In the genomic region with DNA sequence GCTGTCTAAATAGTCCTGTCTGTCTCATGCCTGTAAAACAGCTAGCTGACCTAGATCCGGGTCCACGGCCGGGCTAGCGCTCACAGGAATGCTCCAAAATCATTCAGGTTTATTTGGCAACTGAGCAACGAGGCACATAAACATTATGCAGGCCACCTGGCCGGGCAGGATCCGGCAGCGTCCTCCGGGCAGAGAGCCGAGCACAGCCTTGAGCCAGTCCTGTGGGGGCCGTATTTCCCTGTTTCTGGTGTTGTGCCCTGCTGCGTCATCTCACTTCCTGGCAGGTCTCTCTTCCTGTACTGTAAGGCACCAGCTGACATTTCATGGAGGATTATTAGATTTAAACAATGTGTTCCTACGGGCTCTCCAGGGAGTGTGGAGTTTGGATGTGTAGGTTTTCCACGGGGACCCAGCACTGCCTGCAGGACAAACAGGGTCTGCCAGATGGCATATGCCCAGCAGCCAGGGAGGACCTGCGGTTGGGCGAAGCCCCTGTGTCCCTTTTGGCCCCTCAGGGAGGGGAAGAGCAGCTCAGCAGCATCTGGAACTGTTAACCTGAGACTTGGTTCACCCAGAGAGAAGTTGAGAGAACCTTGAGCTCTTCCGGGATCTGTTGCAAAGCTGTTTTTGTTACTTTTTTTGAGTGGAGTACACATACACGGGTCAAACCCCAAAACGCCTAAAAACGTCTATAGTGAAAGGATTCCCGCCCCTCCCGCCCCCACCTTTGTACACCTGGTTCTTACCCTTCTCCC, we compare ENCODE assay signal across 8 cellular contexts. TPM values are rescaled to one million over a fixed set of nuclear protein-coding genes. Genes with fewer than 3 reads are reported as not detected.
DNase-seq lines count a peak whose midpoint lies in the region; ATAC-seq, FAIRE-seq and TF ChIP-seq lines count a peak whose summit lies in the region.

No MANE protein-coding gene starts in this region.

- H3K9me3 ChIP-seq in colonic mucosa = no peaks in the 10 kb centered on the region
- no peaks in the 10 kb centered on the region for H3K9me3 ChIP-seq in mesenchymal stem cell (ENCODE audit: control insufficient read depth, low read length)

- no peak overlapping the region for H3K18ac ChIP-seq in mesenchymal stem cell (ENCODE audit: low read depth in 1 of 2, low read length in 2 of 2)

- no peak overlapping the region for H3K4ac ChIP-seq in mesenchymal stem cell (ENCODE audit: low read depth in 1 of 2, low read length in 2 of 2)

- 79% methylated on average over 22 of the region's 22 CpGs for WGBS in mesenchymal stem cell

- no peak overlapping the region for H3K4me2 ChIP-seq in mesenchymal stem cell (ENCODE audit: low read length, poor library complexity, severe bottlenecking)

- H3K23ac ChIP-seq in mesenchymal stem cell (ENCODE audit: low read length in 2 of 2) = no peak overlapping the region

- H3K14ac ChIP-seq in mesenchymal stem cell (ENCODE audit: low read length in 2 of 2) = no peak overlapping the region

- H3K4me3 ChIP-seq in colonic mucosa = no peak overlapping the region
- peak overlapping the region in 1 of 2 experiments; percentile 58 for H3K4me3 ChIP-seq in mesenchymal stem cell (ENCODE audit: insufficient read depth in 1 of 2, low read depth in 1 of 2, low read length in 2 of 2)

- ATAC-seq in GM21723 (IDR thresholded peaks at IDR 0.05; ENCODE audit: unreplicated experiment) = no peak

- H3K27me3 ChIP-seq in colonic mucosa = no peaks in the 10 kb centered on the region
- H3K27me3 ChIP-seq in mesenchymal stem cell (ENCODE audit: control insufficient read depth in 1 of 2, insufficient read depth in 1 of 2, low read length in 2 of 2) = peaks cover 0 to 30% of the 10 kb centered on the region in 2 experiments

- H2BK120ac ChIP-seq in mesenchymal stem cell (ENCODE audit: low read depth, low read length) = no peak overlapping the region

- H3K79me1 ChIP-seq in mesenchymal stem cell (replicated peaks; ENCODE audit: low read length, poor library complexity, severe bottlenecking) = no peaks in the 10 kb centered on the region

- peak; percentile 84 for DNase-seq in AG08396 (ENCODE audit: low spot score)
- DNase-seq in NCI-H2171 (lab: John Stamatoyannopoulos, UW) = peak; percentile 72
- peak; percentile 82 for DNase-seq in colonic mucosa
- DNase-seq in mesenchymal stem cell = no peak
- peak; percentile 72 for DNase-seq in urothelium cell line (ENCODE audit: low spot score)
- DNase-seq in activated CD4-positive, CD25-positive, alpha-beta regulatory T cell (lab: John Stamatoyannopoulos, UW) = no peak
- DNase-seq in DMS79 (lab: John Stamatoyannopoulos, UW) = no peak

- peak; percentile 67 for FAIRE-seq in urothelium cell line (lab: Jason Lieb, UNC)

- H3K9ac ChIP-seq in colonic mucosa (ENCODE audit: low read depth in 2 of 2, low read length in 2 of 2) = peak overlapping the region in 1 of 2 donors; percentile 56
- H3K9ac ChIP-seq in mesenchymal stem cell (ENCODE audit: low read length) = peak overlapping the region; percentile 83

- no peak overlapping the region for H2BK15ac ChIP-seq in mesenchymal stem cell (ENCODE audit: low read depth, poor library complexity, severe bottlenecking)

- no peak overlapping the region for H2BK5ac ChIP-seq in mesenchymal stem cell (ENCODE audit: low read depth, low read length, poor library complexity, severe bottlenecking)

- H3K36me3 ChIP-seq in colonic mucosa (no peaks in the 10 kb centered on the region), mesenchymal stem cell (ENCODE audit: control insufficient read depth in 1 of 2, insufficient read depth in 2 of 2, low read depth in 1 of 2, low read length in 2 of 2) (peaks cover 0 to 67% of the 10 kb centered on the region in 2 experiments)

- H2AK5ac ChIP-seq in mesenchymal stem cell (ENCODE audit: low read length, severe bottlenecking) = no peak overlapping the region

- H4K91ac ChIP-seq in mesenchymal stem cell (ENCODE audit: low read length) = peak overlapping the region; percentile 70

- TF ChIP-seq CTCF in colonic mucosa (IDR thresholded peaks at IDR 0.05) = no peak

- H2AFZ ChIP-seq in mesenchymal stem cell (ENCODE audit: low read depth, low read length) = no peak overlapping the region

- H3K4me1 ChIP-seq in colonic mucosa (no peaks in the 10 kb centered on the region), mesenchymal stem cell (ENCODE audit: control insufficient read depth, insufficient read depth, low read depth, low read length) (peaks cover 3% of the 10 kb centered on the region)

- H2BK12ac ChIP-seq in mesenchymal stem cell (ENCODE audit: low read length in 2 of 2) = no peak overlapping the region

- H3K27ac ChIP-seq in colonic mucosa (peak overlapping the region; percentile 72), mesenchymal stem cell (ENCODE audit: low read length, poor library complexity, severe bottlenecking) (no peak overlapping the region)

- intact Hi-C loops in colonic mucosa (cut with DNase I) = no loop called here

- H4K8ac ChIP-seq in mesenchymal stem cell (ENCODE audit: low read length) = peak overlapping the region; percentile 56

RNA-seq across cellular contexts. Expression of a gene that starts 16.5 kb away (rescaled TPM):
- 10 to 100 TPM; 29.6 to 36.0 TPM for total RNA-seq in colonic mucosa
- polyA plus RNA-seq in mesenchymal stem cell (2013, experiment 1 of 2) = 1.8 TPM
- 1.5 TPM for polyA plus RNA-seq in mesenchymal stem cell (2013, experiment 2 of 2)

RNA-seq across cellular contexts. Expression of a gene that starts 23.0 kb away (rescaled TPM):
- total RNA-seq in colonic mucosa = 1 to 10 TPM; 3.8 to 7.4 TPM
- 14.8 TPM for polyA plus RNA-seq in mesenchymal stem cell (2013, experiment 1 of 2)
- polyA plus RNA-seq in mesenchymal stem cell (2013, experiment 2 of 2) = 15.4 TPM

Comparison
In these comparisons a context has a peak if more than half of its experiments do, and no peak if none do; other contexts are left out.
1. DNase-seq: peak in AG08396 (single experiment), NCI-H2171 (single experiment), colonic mucosa (single experiment) and urothelium cell line (single experiment); none in mesenchymal stem cell (single experiment), activated CD4-positive, CD25-positive, alpha-beta regulatory T cell (0 of 4) and DMS79 (single experiment).